ENCODE assay signal across 8 cellular contexts in genomic region chr4:67087897-67088296, GRCh38.
DNase-seq lines count a peak whose midpoint lies in the region; ATAC-seq, FAIRE-seq and TF ChIP-seq lines count a peak whose summit lies in the region.

No MANE protein-coding gene starts in this region.

- 64% methylated on average over 2 of the region's 2 CpGs for WGBS in A549 (ENCODE audit: missing lambda C conversion rate)
- WGBS in stomach, 5 donors, result 36 to 75% (median 67%) methylated on average over 2 of the region's 2 CpGs

- TF ChIP-seq POLR2A in A549 (IDR thresholded peaks at IDR 0.05; ENCODE audit: low read length) (no peak), stomach (IDR thresholded peaks at IDR 0.05) (no peak)

- H3K79me2 ChIP-seq in keratinocyte (ENCODE audit: control insufficient read depth, insufficient read depth, low read length), result no peaks in the 10 kb centered on the region

- H3K27me3 ChIP-seq in keratinocyte (ENCODE audit: control insufficient read depth, extremely low read depth, insufficient read depth, low read length), result no peaks in the 10 kb centered on the region
- H3K27me3 ChIP-seq in stomach, result no peaks in the 10 kb centered on the region

- dilution Hi-C loops in keratinocyte (cut with MboI; ENCODE audit: extremely low pct_ligation_motif_present, low sequenced_read_pairs), result no loop called here

- H3K27ac ChIP-seq in A549 (no peak overlapping the region), keratinocyte (ENCODE audit: control insufficient read depth, insufficient read depth, low read length) (no peak overlapping the region), stomach (no peak overlapping the region)

- ATAC-seq in A549, result no peak
- peak; percentile 81 for ATAC-seq in GM18511 (IDR thresholded peaks at IDR 0.05; ENCODE audit: unreplicated experiment)
- peak; percentile 89 for ATAC-seq in HG02973 (IDR thresholded peaks at IDR 0.05; ENCODE audit: unreplicated experiment)

- no peak overlapping the region for H3K9ac ChIP-seq in keratinocyte (ENCODE audit: control insufficient read depth, extremely low read depth, insufficient read depth, low read length)

- 0 out of 3 replicates have a peak, but pooled peaks have one; percentile 7 for TF ChIP-seq CTCF in A549 (IDR thresholded peaks at IDR 0.05)
- peak; percentile 52 to 58 (median 58) for TF ChIP-seq CTCF in keratinocyte (optimal IDR thresholded peaks at IDR 0.05 in 1 of 3, IDR thresholded peaks at IDR 0.05 in 1 of 3, conservative IDR thresholded peaks at IDR 0.05 in 1 of 3; ENCODE audit: extremely low read depth in 1 of 3, insufficient read depth in 2 of 3, low read length in 3 of 3)
- peak in 3 of 7 experiments; percentile 34 to 40 (median 35) for TF ChIP-seq CTCF in stomach (IDR thresholded peaks at IDR 0.05)

- DNase-seq in A549 (ENCODE audit: low read depth in 1 of 2, low spot score in 1 of 2), result peak in 1 of 2 experiments; percentile 18
- DNase-seq in NCI-H748 treated with DMSO at 0.1 percent for 48 hours (lab: John Stamatoyannopoulos, UW), result peak; percentile 0
- peak; percentile 12 for DNase-seq in activated T-helper 1 cell treated with anti-CD3 and anti-CD28 coated beads, Interleukin-12 subunit alpha, Interleukin-12 subunit beta, Interleukin-2, Interleukin-4 antibody, amounts not matched to agents 30 ng/mL and 10 ng/mL and 1 ng/mL, durations not matched to agents 14 hours and 24 hours and 36 hours (ENCODE audit: low spot score)
- DNase-seq in keratinocyte (ENCODE audit: low read depth, low spot score), result peak; percentile 9
- DNase-seq in stomach, result peak; percentile 41
- DNase-seq in mesenteric fat pad (ENCODE audit: low spot score), result no peak

- POLR2A ChIA-PET in A549 (lab: Yijun Ruan, JAX), result no interaction called here

- peaks cover 5% of the 10 kb centered on the region for H3K27me3 Mint-ChIP-seq in activated T-helper 1 cell treated with anti-CD3 and anti-CD28 coated beads, Interleukin-12 subunit alpha, Interleukin-12 subunit beta, Interleukin-2, Interleukin-4 antibody, amounts not matched to agents 30 ng/mL and 10 ng/mL and 1 ng/mL, durations not matched to agents 14 hours and 24 hours and 36 hours (ENCODE audit: insufficient read depth)

- H3K4me1 Mint-ChIP-seq in activated T-helper 1 cell treated with anti-CD3 and anti-CD28 coated beads, Interleukin-12 subunit alpha, Interleukin-12 subunit beta, Interleukin-2, Interleukin-4 antibody, amounts not matched to agents 30 ng/mL and 10 ng/mL and 1 ng/mL, durations not matched to agents 14 hours and 24 hours and 36 hours (ENCODE audit: low read depth), result no peaks in the 10 kb centered on the region

- TF ChIP-seq EP300 in A549 (IDR thresholded peaks at IDR 0.05), result no peak
- no peak for TF ChIP-seq EP300 in stomach (IDR thresholded peaks at IDR 0.05)

- H4K20me1 ChIP-seq in keratinocyte (ENCODE audit: control insufficient read depth, extremely low read depth, insufficient read depth, low read length), result no peaks in the 10 kb centered on the region

- H3K4me1 ChIP-seq in A549 (no peaks in the 10 kb centered on the region), keratinocyte (ENCODE audit: control insufficient read depth, extremely low read depth, insufficient read depth, low read length) (no peaks in the 10 kb centered on the region), stomach (no peaks in the 10 kb centered on the region)

- H2AFZ ChIP-seq in keratinocyte (ENCODE audit: control insufficient read depth, low read length), result no peak overlapping the region

- H3K9me3 Mint-ChIP-seq in activated T-helper 1 cell treated with anti-CD3 and anti-CD28 coated beads, Interleukin-12 subunit alpha, Interleukin-12 subunit beta, Interleukin-2, Interleukin-4 antibody, amounts not matched to agents 30 ng/mL and 10 ng/mL and 1 ng/mL, durations not matched to agents 14 hours and 24 hours and 36 hours, result no peaks in the 10 kb centered on the region

- H3K36me3 ChIP-seq in keratinocyte (ENCODE audit: control insufficient read depth in 2 of 2, extremely low read depth in 1 of 2, insufficient read depth in 2 of 2, low read length in 2 of 2), result no peaks in the 10 kb centered on the region
- no peaks in the 10 kb centered on the region for H3K36me3 ChIP-seq in stomach

- no peak for FAIRE-seq in A549 (lab: Jason Lieb, UNC)
- FAIRE-seq in keratinocyte (lab: Jason Lieb, UNC), result no peak

- H3K36me3 Mint-ChIP-seq in activated T-helper 1 cell treated with anti-CD3 and anti-CD28 coated beads, Interleukin-12 subunit alpha, Interleukin-12 subunit beta, Interleukin-2, Interleukin-4 antibody, amounts not matched to agents 30 ng/mL and 10 ng/mL and 1 ng/mL, durations not matched to agents 14 hours and 24 hours and 36 hours (ENCODE audit: low read depth), result no peaks in the 10 kb centered on the region

- H3K4me2 ChIP-seq in A549 (no peak overlapping the region), keratinocyte (ENCODE audit: control insufficient read depth, extremely low read depth, insufficient read depth, low read depth, low read length) (no peak overlapping the region)

- intact Hi-C loops in activated T-helper 1 cell treated with anti-CD3 and anti-CD28 coated beads, Interleukin-12 subunit alpha, Interleukin-12 subunit beta, Interleukin-2, Interleukin-4 antibody, amounts not matched to agents 30 ng/mL and 10 ng/mL and 1 ng/mL, durations not matched to agents 14 hours and 24 hours and 36 hours (cut with micrococcal nuclease), result loop anchor here (1.0 kb wide), 1 partner anchor 201 kb away; no protein-coding TSS in a partner anchor
- intact Hi-C loops in stomach (cut with DNase I; ENCODE audit: low total_unique reads), result no loop called here

- peak in 1 of 2 experiments; percentile 26; a peak in 2 of 5 replicates for TF ChIP-seq RAD21 in A549 (conservative IDR thresholded peaks at IDR 0.05 in 1 of 2, IDR thresholded peaks at IDR 0.05 in 1 of 2)

- no peak overlapping the region for H3K4me3 Mint-ChIP-seq in activated T-helper 1 cell treated with anti-CD3 and anti-CD28 coated beads, Interleukin-12 subunit alpha, Interleukin-12 subunit beta, Interleukin-2, Interleukin-4 antibody, amounts not matched to agents 30 ng/mL and 10 ng/mL and 1 ng/mL, durations not matched to agents 14 hours and 24 hours and 36 hours

- no peaks in the 10 kb centered on the region for H3K9me3 ChIP-seq in A549
- no peaks in the 10 kb centered on the region for H3K9me3 ChIP-seq in keratinocyte (ENCODE audit: control insufficient read depth, low read depth, low read length)
- no peaks in the 10 kb centered on the region for H3K9me3 ChIP-seq in stomach

- H3K4me3 ChIP-seq in A549 (no peak overlapping the region), keratinocyte (ENCODE audit: control insufficient read depth in 2 of 3, extremely low read depth in 1 of 3, insufficient read depth in 2 of 3, low read depth in 1 of 3, low read length in 3 of 3) (no peak overlapping the region), stomach (no peak overlapping the region)

- no peaks in the 10 kb centered on the region for H3K9me1 ChIP-seq in keratinocyte (ENCODE audit: control insufficient read depth, extremely low read depth, insufficient read depth, low read length)

- H3K27ac Mint-ChIP-seq in activated T-helper 1 cell treated with anti-CD3 and anti-CD28 coated beads, Interleukin-12 subunit alpha, Interleukin-12 subunit beta, Interleukin-2, Interleukin-4 antibody, amounts not matched to agents 30 ng/mL and 10 ng/mL and 1 ng/mL, durations not matched to agents 14 hours and 24 hours and 36 hours, result no peak overlapping the region

- CTCF ChIA-PET in A549 (lab: Yijun Ruan, JAX), result no interaction called here

TF ChIP-seq in A549, 52 proteins besides CTCF, POLR2A, EP300 and RAD21:
- TF ChIP-seq FOSL2 (IDR thresholded peaks at IDR 0.05) (no peak), FOSL2 (CRISPR knock-in tag; IDR thresholded peaks at IDR 0.05) (no peak), TFCP2L1 (CRISPR knock-in tag; IDR thresholded peaks at IDR 0.05) (no peak), TP53 (CRISPR knock-in tag; IDR thresholded peaks at IDR 0.05) (no peak), CBX2 (IDR thresholded peaks at IDR 0.05; ENCODE audit: borderline replicate concordance, low read depth) (no peak), KDM5A (IDR thresholded peaks at IDR 0.05) (no peak), SMC3 (IDR thresholded peaks at IDR 0.05) (no peak), USF2 (IDR thresholded peaks at IDR 0.05) (no peak)
TF ChIP-seq in A549: peak in this region for 0.

Comparison
In these comparisons a context has a peak if more than half of its experiments do, and no peak if none do; other contexts are left out.
1. ATAC-seq: peak in GM18511 (single experiment) and HG02973 (single experiment); none in A549 (0 of 2).